8 cellular contexts compared by ENCODE assay signal in genomic region chr1:54885863-54886723, GRCh38. TPM values are rescaled to one million over a fixed set of nuclear protein-coding genes. Genes with fewer than 3 reads are reported as not detected.
DNase-seq lines count a peak whose midpoint lies in the region; ATAC-seq and TF ChIP-seq lines count a peak whose summit lies in the region.

No MANE protein-coding gene starts in this region.

- in situ Hi-C loops in astrocyte of the spinal cord (cut with HindIII; ENCODE audit: low sequenced_read_pairs) = no loop called here

- H3K9me3 ChIP-seq in heart left ventricle = no peaks in the 10 kb centered on the region
- no peaks in the 10 kb centered on the region for H3K9me3 ChIP-seq in subcutaneous abdominal adipose tissue (ENCODE audit: control insufficient read depth in 5 of 5, low read length in 5 of 5)

- ATAC-seq in heart left ventricle = peak in 2 of 4 donors; percentile 1 to 10
- no peak for ATAC-seq in left ventricle myocardium superior
- no peak for ATAC-seq in GM21737 (IDR thresholded peaks at IDR 0.05; ENCODE audit: unreplicated experiment)
- no peak for ATAC-seq in GM19035 (IDR thresholded peaks at IDR 0.05; ENCODE audit: unreplicated experiment)

- H3K27ac ChIP-seq in heart left ventricle (peak overlapping the region in 1 of 12 donors; percentile 52), subcutaneous abdominal adipose tissue (ENCODE audit: low read depth, low read length) (peak overlapping the region; percentile 60)

- 46 to 48% (median 47%) methylated on average over 23 of the region's 23 CpGs for WGBS in heart left ventricle, 4 donors

- no peak for TF ChIP-seq POLR2A in heart left ventricle (IDR thresholded peaks at IDR 0.05)

- H3K27me3 ChIP-seq in heart left ventricle (peaks cover 0 to 3% (median 0%) of the 10 kb centered on the region in 9 donors), subcutaneous abdominal adipose tissue (ENCODE audit: control insufficient read depth in 5 of 5, insufficient read depth in 4 of 5, low read length in 5 of 5) (no peaks in the 10 kb centered on the region)

- DNase-seq in heart left ventricle = no peak
- no peak for DNase-seq in left ventricle myocardium superior
- DNase-seq in NCI-H2227 (lab: John Stamatoyannopoulos, UW; ENCODE audit: unreplicated experiment) = peak; percentile 54
- no peak for DNase-seq in astrocyte of the spinal cord (ENCODE audit: low read depth, low spot score)
- peak; percentile 45 for DNase-seq in kidney glomerular epithelial cell (lab: John Stamatoyannopoulos, UW)

- peaks cover 0 to 3% (median 0%) of the 10 kb centered on the region in 9 donors for H3K36me3 ChIP-seq in heart left ventricle
- peaks cover 0 to 4% (median 0%) of the 10 kb centered on the region in 5 donors for H3K36me3 ChIP-seq in subcutaneous abdominal adipose tissue (ENCODE audit: control insufficient read depth in 5 of 5, insufficient read depth in 5 of 5, low read length in 5 of 5)

- peak overlapping the region; percentile 6 to 85 (median 50) for H3K9ac ChIP-seq in subcutaneous abdominal adipose tissue (ENCODE audit: low read length in 5 of 5)

- H3K4me3 ChIP-seq in heart left ventricle (peak overlapping the region; percentile 59 to 95 (median 78)), astrocyte of the spinal cord (ENCODE audit: low read depth, low read length) (peak overlapping the region; percentile 78), subcutaneous abdominal adipose tissue (ENCODE audit: low read depth in 1 of 5, low read length in 5 of 5) (peak overlapping the region; percentile 82 to 96 (median 92))

- intact Hi-C loops in heart left ventricle (cut with DNase I) (loop anchor here in 5 of 10 donors (5.0 kb wide), 3 partner anchors 41 to 61 kb away; no protein-coding TSS in a partner anchor), left ventricle myocardium superior (cut with micrococcal nuclease) (no loop called here)

- no peak for TF ChIP-seq CTCF in heart left ventricle (IDR thresholded peaks at IDR 0.05)
- no peak for TF ChIP-seq CTCF in astrocyte of the spinal cord (IDR thresholded peaks at IDR 0.05; ENCODE audit: low read depth, low read length)

- H3K4me1 ChIP-seq in heart left ventricle (peaks cover 0 to 33% (median 9%) of the 10 kb centered on the region in 12 donors), subcutaneous abdominal adipose tissue (ENCODE audit: control insufficient read depth in 5 of 5, insufficient read depth in 5 of 5, low read length in 5 of 5) (peaks cover 13 to 48% (median 42%) of the 10 kb centered on the region in 5 donors)

RNA-seq across cellular contexts. Expression of gene DHCR24, which starts 0.9 kb away (rescaled TPM):
- total RNA-seq in heart left ventricle (10 to 100 TPM; 13.8 to 91.4 (median 25.4) TPM), left ventricle myocardium superior (9.8 TPM)
- 100 to 1,000 TPM in 1 of 2 donors, 1 to 10 TPM in 1; 5.3 to 109 TPM for polyA plus RNA-seq in heart left ventricle

Comparison
In these comparisons a context has a peak if more than half of its experiments do, and no peak if none do; other contexts are left out.
1. DNase-seq: peak in NCI-H2227 (single experiment) and kidney glomerular epithelial cell (single experiment); none in heart left ventricle (0 of 5), left ventricle myocardium superior (single experiment) and astrocyte of the spinal cord (single experiment).
2. Peak in every context shown above with its lines, with median percentiles within 50 percentile points of each other: H3K4me3 ChIP-seq.